ENCODE assay signal across 8 cellular contexts in genomic region chr16:66551788-66552287, GRCh38. TPM values are rescaled to one million over a fixed set of nuclear protein-coding genes. Genes with fewer than 3 reads are reported as not detected.
DNase-seq lines count a peak whose midpoint lies in the region; ATAC-seq and TF ChIP-seq lines count a peak whose summit lies in the region.

No MANE protein-coding gene starts in this region.

- no peak overlapping the region for H2BK20ac ChIP-seq in IMR-90 (ENCODE audit: low read depth, low read length)

- H3K4me3 ChIP-seq in GM06990 (replicated peaks; ENCODE audit: low read depth, low read length) (peak overlapping the region; percentile 66), IMR-90 (ENCODE audit: insufficient read depth, low read depth, low read length) (peak overlapping the region; percentile 60)

- in situ Hi-C loops in IMR-90 (cut with MboI; ENCODE audit: low sequenced_read_pairs), result loop anchor here (5.0 kb wide), 1 partner anchor 50 kb away; the partner anchor contains the start of gene CMTM3

- CTCF ChIA-PET in IMR-90 (lab: Yijun Ruan, JAX), result interaction anchor here (0.6 to 1.0 kb wide), 3 partner anchors 18 to 148 kb away, joined by 3 to 4 read pairs (median 3); no protein-coding TSS in a partner anchor

- H3K18ac ChIP-seq in IMR-90 (ENCODE audit: low read depth, low read length), result peak overlapping the region; percentile 80; the same call in 1 of the 2 replicates

- H3K27me3 ChIP-seq in GM06990 (replicated peaks; ENCODE audit: control insufficient read depth, insufficient read depth, low read length), result no peaks in the 10 kb centered on the region
- no peaks in the 10 kb centered on the region for H3K27me3 ChIP-seq in IMR-90 (ENCODE audit: control insufficient read depth, insufficient read depth, low read length)

- 100% methylated on average over 1 of the region's 8 CpGs; no CpG with 5 or more reads in 1 of the 2 experiments for WGBS in IMR-90 (ENCODE audit: extremely low coverage in 2 of 2, insufficient read length in 1 of 2), 2 experiments

- BruUV-seq in IMR-90 (replicated peaks; lab: Mats Ljungman, UMichigan), result no TSS peak

- no peak for TF ChIP-seq RAD21 in IMR-90 (IDR thresholded peaks at IDR 0.05; ENCODE audit: low read length)

- dilution Hi-C loops in IMR-90 (cut with HindIII; ENCODE audit: low sequenced_read_pairs, unreplicated experiment), result no loop called here

- H3K23ac ChIP-seq in IMR-90 (ENCODE audit: low read depth, low read length), result peak overlapping the region; percentile 94

- peak overlapping the region; percentile 95 for H2AK9ac ChIP-seq in IMR-90 (replicated peaks; ENCODE audit: low read depth, low read length, poor library complexity)

- H3K4me1 ChIP-seq in IMR-90 (ENCODE audit: control insufficient read depth, insufficient read depth, low read length), result peaks cover 7% of the 10 kb centered on the region

- H3K9ac ChIP-seq in IMR-90 (ENCODE audit: low read depth, low read length), result peak overlapping the region; percentile 93

- H3K79me1 ChIP-seq in IMR-90 (ENCODE audit: low read depth in 1 of 2, low read length in 2 of 2), result peaks cover 54 to 64% of the 10 kb centered on the region in 2 experiments

- H2BK5ac ChIP-seq in IMR-90 (ENCODE audit: low read depth, low read length, poor library complexity, severe bottlenecking), result peak overlapping the region; percentile 96

- peaks cover 5% of the 10 kb centered on the region for H3K36me3 Mint-ChIP-seq in chondrocyte (ENCODE audit: low read depth)
- H3K36me3 Mint-ChIP-seq in natural killer cell treated with Interleukin-12 subunit alpha and Interleukin-12 subunit beta and Interleukin-15 and Interleukin-18, amount 100 ng/mL, for 72 hours, result peaks cover 32% of the 10 kb centered on the region

- peak overlapping the region; percentile 98 for H3K4ac ChIP-seq in IMR-90 (ENCODE audit: low read depth, low read length)

- no peaks in the 10 kb centered on the region for H4K20me1 ChIP-seq in IMR-90 (ENCODE audit: insufficient read depth, low read length)

- POLR2A ChIA-PET in IMR-90 (lab: Charles Lee; ENCODE audit: unreplicated experiment), result interaction anchor here (0.7 kb wide), 1 partner anchor 30 kb away, joined by 8 read pairs; no protein-coding TSS in a partner anchor

- H4K8ac ChIP-seq in IMR-90 (ENCODE audit: low read depth in 2 of 2, low read length in 2 of 2), result peak overlapping the region; percentile 98 to 100

- no peaks in the 10 kb centered on the region for H3K36me3 ChIP-seq in GM06990 (ENCODE audit: control insufficient read depth, insufficient read depth, low read length)
- peaks cover 2% of the 10 kb centered on the region; the same call in 1 of the 2 replicates for H3K36me3 ChIP-seq in IMR-90 (ENCODE audit: control insufficient read depth, insufficient read depth, low read length)

- peak overlapping the region; percentile 99 for H4K91ac ChIP-seq in IMR-90 (ENCODE audit: insufficient read depth, low read depth, low read length)

- H3K4me2 ChIP-seq in IMR-90 (ENCODE audit: low read depth, low read length), result peak overlapping the region; percentile 85

- TF ChIP-seq CTCF in GM06990 (IDR thresholded peaks at IDR 0.05; ENCODE audit: insufficient read depth, low read length, poor library complexity, severe bottlenecking), result no peak
- TF ChIP-seq CTCF in IMR-90 (conservative IDR thresholded peaks at IDR 0.05; ENCODE audit: low read depth, low read length), result no peak
- TF ChIP-seq CTCF in chondrocyte (IDR thresholded peaks at IDR 0.05), result no peak

- no peak for ATAC-seq in IMR-90 (ENCODE audit: low read depth)
- no peak for ATAC-seq in natural killer cell treated with Interleukin-12 subunit alpha and Interleukin-12 subunit beta and Interleukin-15 and Interleukin-18, amount 100 ng/mL, for 72 hours

- intact Hi-C loops in IMR-90 (cut with micrococcal nuclease), result loop anchor here (2.0 kb wide), 1 partner anchor 53 kb away; the partner anchor contains the start of gene CMTM3

- peak overlapping the region; percentile 90 for H2AK5ac ChIP-seq in IMR-90 (ENCODE audit: low read depth, low read length)

- peaks cover 72% of the 10 kb centered on the region for H3K4me1 Mint-ChIP-seq in chondrocyte (ENCODE audit: low read depth)
- H3K4me1 Mint-ChIP-seq in natural killer cell treated with Interleukin-12 subunit alpha and Interleukin-12 subunit beta and Interleukin-15 and Interleukin-18, amount 100 ng/mL, for 72 hours (ENCODE audit: low read depth in 2 of 2), result peaks cover 71 to 78% of the 10 kb centered on the region in 2 donors

- TF ChIP-seq POLR2A in IMR-90 (IDR thresholded peaks at IDR 0.05; ENCODE audit: low read depth, low read length), result no peak

- H2BK120ac ChIP-seq in IMR-90 (ENCODE audit: low read depth, low read length), result peak overlapping the region; percentile 74; the same call in 1 of the 2 replicates

- peaks cover 16% of the 10 kb centered on the region; the same call in 1 of the 2 replicates for H3K9me1 ChIP-seq in IMR-90 (ENCODE audit: insufficient read depth, low read length)

- DNase-seq in GM06990 (ENCODE audit: extremely low read depth, insufficient read length) (no peak), IMR-90 (no peak), chondrocyte (ENCODE audit: low spot score) (no peak), hippocampal formation (lab: John Stamatoyannopoulos, UW) (no peak), NCI-H2196 treated with DMSO at 0.1 percent for 48 hours (lab: John Stamatoyannopoulos, UW; ENCODE audit: unreplicated experiment) (no peak)
- DNase-seq in natural killer cell treated with Interleukin-12 subunit alpha and Interleukin-12 subunit beta and Interleukin-15 and Interleukin-18, amount 100 ng/mL, for 72 hours (ENCODE audit: low spot score), result no peak
- DNase-seq in effector CD4-positive, alpha-beta T cell, result no peak
- DNase-seq in activated CD4-positive, CD25-positive, alpha-beta regulatory T cell (lab: John Stamatoyannopoulos, UW), result no peak

- peak overlapping the region; percentile 100 for H2AFZ ChIP-seq in IMR-90 (replicated peaks; ENCODE audit: low read length, poor library complexity)

- H3K27ac Mint-ChIP-seq in chondrocyte (ENCODE audit: unreplicated experiment), result peak overlapping the region; percentile 82
- peak overlapping the region; percentile 96 to 97 for H3K27ac Mint-ChIP-seq in natural killer cell treated with Interleukin-12 subunit alpha and Interleukin-12 subunit beta and Interleukin-15 and Interleukin-18, amount 100 ng/mL, for 72 hours

- peak overlapping the region; percentile 98 for H3K14ac ChIP-seq in IMR-90 (replicated peaks; ENCODE audit: low read depth, low read length)

- H2BK15ac ChIP-seq in IMR-90 (ENCODE audit: low read depth, low read length), result peak overlapping the region; percentile 46; the same call in 2 of the 3 replicates

- peak overlapping the region; percentile 96 for H3K27ac ChIP-seq in IMR-90 (ENCODE audit: insufficient read depth, low read length)

- peak overlapping the region; percentile 92 for H3K4me3 Mint-ChIP-seq in chondrocyte (ENCODE audit: unreplicated experiment)
- H3K4me3 Mint-ChIP-seq in natural killer cell treated with Interleukin-12 subunit alpha and Interleukin-12 subunit beta and Interleukin-15 and Interleukin-18, amount 100 ng/mL, for 72 hours, result peak overlapping the region; percentile 99

- no peaks in the 10 kb centered on the region for H3K9me3 Mint-ChIP-seq in chondrocyte (ENCODE audit: low read depth)
- H3K9me3 Mint-ChIP-seq in natural killer cell treated with Interleukin-12 subunit alpha and Interleukin-12 subunit beta and Interleukin-15 and Interleukin-18, amount 100 ng/mL, for 72 hours, result no peaks in the 10 kb centered on the region

- no peaks in the 10 kb centered on the region for H3K9me3 ChIP-seq in IMR-90 (ENCODE audit: control insufficient read depth, insufficient read depth, low read length)

- H3K56ac ChIP-seq in IMR-90 (ENCODE audit: extremely low read depth, insufficient read depth, low read length), result peak overlapping the region; percentile 93; the same call in 1 of the 2 replicates

- H3K27me3 Mint-ChIP-seq in chondrocyte (ENCODE audit: low read depth), result no peaks in the 10 kb centered on the region
- H3K27me3 Mint-ChIP-seq in natural killer cell treated with Interleukin-12 subunit alpha and Interleukin-12 subunit beta and Interleukin-15 and Interleukin-18, amount 100 ng/mL, for 72 hours, result no peaks in the 10 kb centered on the region

- peak overlapping the region; percentile 94 for H4K5ac ChIP-seq in IMR-90 (ENCODE audit: low read depth, low read length)

RNA-seq across cellular contexts. Expression of gene CKLF, which starts 0.5 kb away (rescaled TPM):
- total RNA-seq in IMR-90 (2012; rRNA removed) (60.8 and 66.7 TPM in 2 replicates), chondrocyte (47.3 to 52.8 TPM (median 51.9 TPM) in 3 replicates)
- 92.2 and 102 TPM in 2 replicates for polyA plus RNA-seq in IMR-90 (2012; rRNA removed)
- polyA plus RNA-seq in IMR-90 (2012; cell fraction: cytosol; rRNA removed), result 87.1 and 119 TPM in 2 replicates
- polyA plus RNA-seq in IMR-90 (2012; cell fraction: nucleus; rRNA removed; ENCODE audit: low replicate concordance), result 15.6 and 33.4 TPM in 2 replicates
- total RNA-seq in natural killer cell treated with Interleukin-12 subunit alpha and Interleukin-12 subunit beta and Interleukin-15 and Interleukin-18, amount 100 ng/mL, for 72 hours, result 10 to 100 TPM; 71.2 to 78.6 TPM

RNA-seq across cellular contexts. Expression of gene TK2, which starts 1.9 kb away (rescaled TPM):
- 16.5 and 20.0 TPM in 2 replicates for total RNA-seq in IMR-90 (2012; rRNA removed)
- 12.6 and 14.7 TPM in 2 replicates for polyA plus RNA-seq in IMR-90 (2012; rRNA removed)
- 8.9 and 10.2 TPM in 2 replicates for polyA plus RNA-seq in IMR-90 (2012; cell fraction: cytosol; rRNA removed)
- polyA plus RNA-seq in IMR-90 (2012; cell fraction: nucleus; rRNA removed; ENCODE audit: low replicate concordance), result 19.2 and 37.2 TPM in 2 replicates
- total RNA-seq in chondrocyte, result 30.4 to 34.3 TPM (median 33.6 TPM) in 3 replicates
- 1 to 10 TPM; 5.9 to 6.3 TPM for total RNA-seq in natural killer cell treated with Interleukin-12 subunit alpha and Interleukin-12 subunit beta and Interleukin-15 and Interleukin-18, amount 100 ng/mL, for 72 hours

RNA-seq across cellular contexts. Expression of gene CMTM1, which starts 14.4 kb away (rescaled TPM):
- total RNA-seq in IMR-90 (2012; rRNA removed) (0.54 and 1.7 TPM in 2 replicates), chondrocyte (6.3 to 11.9 TPM (median 9.6 TPM) in 3 replicates)
- polyA plus RNA-seq in IMR-90 (2012; rRNA removed), result 1.8 and 2.1 TPM in 2 replicates
- 0.40 and 1.2 TPM in 2 replicates for polyA plus RNA-seq in IMR-90 (2012; cell fraction: cytosol; rRNA removed)
- polyA plus RNA-seq in IMR-90 (2012; cell fraction: nucleus; rRNA removed; ENCODE audit: low replicate concordance), result 0.95 and 0.96 TPM in 2 replicates
- total RNA-seq in natural killer cell treated with Interleukin-12 subunit alpha and Interleukin-12 subunit beta and Interleukin-15 and Interleukin-18, amount 100 ng/mL, for 72 hours, result 10 to 100 TPM in 1 of 2 donors, 1 to 10 TPM in 1; 7.2 to 11.6 TPM

RNA-seq across cellular contexts. Expression of gene CMTM2, which starts 27.4 kb away (rescaled TPM):
- not detected in 2 replicates for total RNA-seq in IMR-90 (2012; rRNA removed)
- not detected in 2 replicates for polyA plus RNA-seq in IMR-90 (2012; rRNA removed)
- not detected in 2 replicates for polyA plus RNA-seq in IMR-90 (2012; cell fraction: cytosol; rRNA removed)
- 0.10 and 0.12 TPM in 2 replicates for polyA plus RNA-seq in IMR-90 (2012; cell fraction: nucleus; rRNA removed; ENCODE audit: low replicate concordance)
- total RNA-seq in chondrocyte, result not detected in 3 replicates
- under 1 TPM; 0.45 to 0.67 TPM for total RNA-seq in natural killer cell treated with Interleukin-12 subunit alpha and Interleukin-12 subunit beta and Interleukin-15 and Interleukin-18, amount 100 ng/mL, for 72 hours

RNA-seq across cellular contexts. Expression of gene CMTM3, which starts 52.7 kb away (rescaled TPM):
- total RNA-seq in IMR-90 (2012; rRNA removed) (4.5 and 4.7 TPM in 2 replicates), chondrocyte (76.5 to 77.8 TPM (median 77.6 TPM) in 3 replicates)
- 34.6 and 35.5 TPM in 2 replicates for polyA plus RNA-seq in IMR-90 (2012; rRNA removed)
- polyA plus RNA-seq in IMR-90 (2012; cell fraction: cytosol; rRNA removed), result 14.5 and 50.4 TPM in 2 replicates
- 32.0 and 33.9 TPM in 2 replicates for polyA plus RNA-seq in IMR-90 (2012; cell fraction: nucleus; rRNA removed; ENCODE audit: low replicate concordance)
- 10 to 100 TPM; 43.8 to 49.7 TPM for total RNA-seq in natural killer cell treated with Interleukin-12 subunit alpha and Interleukin-12 subunit beta and Interleukin-15 and Interleukin-18, amount 100 ng/mL, for 72 hours
